In the genomic region with DNA sequence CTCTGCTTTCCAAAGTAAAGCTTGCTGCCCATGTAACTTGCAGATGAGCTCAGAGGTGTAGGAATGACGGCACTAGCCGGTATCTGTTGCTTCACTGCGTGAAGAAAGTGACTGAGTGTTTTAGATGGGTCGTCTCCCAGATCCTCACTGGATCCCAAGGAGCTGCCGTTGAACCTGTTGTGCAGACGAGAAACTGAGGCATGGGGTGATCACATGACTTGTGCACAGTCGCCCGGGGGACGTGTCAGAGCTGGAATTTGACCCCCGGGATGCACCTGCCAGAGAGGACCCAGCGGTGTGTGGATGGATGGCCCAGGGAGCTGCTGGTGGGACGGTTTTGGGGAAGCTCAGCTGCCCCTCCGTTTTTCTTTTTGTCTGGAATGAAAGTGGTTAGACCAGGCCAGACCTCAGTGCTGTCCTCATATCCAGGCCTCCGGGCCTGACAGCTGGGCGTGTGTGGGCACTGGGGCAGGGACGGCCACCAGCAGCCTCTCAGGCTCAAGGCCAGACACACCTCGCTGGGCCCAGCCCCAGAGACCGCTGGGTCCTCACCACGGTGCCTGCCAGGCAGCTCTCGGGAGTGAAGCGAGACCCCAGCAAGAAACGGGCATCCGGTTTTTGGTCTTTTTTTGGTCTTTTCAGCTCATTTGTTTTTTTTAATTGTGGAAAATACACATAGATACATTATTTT, we compare ENCODE assay signal across 24 cellular contexts.
DNase-seq lines count a peak whose midpoint lies in the region; ATAC-seq and TF ChIP-seq lines count a peak whose summit lies in the region.
"Had no signal": no experiment of that assay in that cellular context is flagged by ENCODE, and none has a peak within 500 bp of the region (broad histone marks: within the 10 kb centered on the region; RNA-seq: fewer than 3 reads in every experiment).

No MANE protein-coding gene starts in this region.

- H3K27me3 Mint-ChIP-seq in nephron progenitor cell (ENCODE audit: low read depth, poor library complexity) = no peaks in the 10 kb centered on the region

- peaks cover 14% of the 10 kb centered on the region for H3K9me3 Mint-ChIP-seq in nephron progenitor cell
- H3K9me3 Mint-ChIP-seq: neural crest cell had no signal

- CTCF ChIA-PET in HEK293 (lab: Yijun Ruan, JAX) = interaction anchor here (0.6 to 1.6 kb wide), 4 partner anchors 33 to 81 kb away, joined by 3 to 5 read pairs (median 4); a partner anchor contains a TSS

- no peak overlapping the region for H3K27ac ChIP-seq in HEK293 (ENCODE audit: extremely low read depth, low read depth, low read length)
- H3K27ac ChIP-seq: dorsolateral prefrontal cortex, foreskin keratinocyte, upper lobe of left lung had no signal

- POLR2A ChIA-PET in HEK293 (lab: Yijun Ruan, JAX) = interaction anchor here (0.6 to 0.7 kb wide), 2 partner anchors 9 to 24 kb away, joined by 4 to 10 read pairs; no protein-coding TSS in a partner anchor

- H3K36me3 ChIP-seq in HEK293 (ENCODE audit: control insufficient read depth in 2 of 2, insufficient read depth in 1 of 2, low read length in 2 of 2) = peaks cover 0 to 37% of the 10 kb centered on the region in 2 experiments; a peak in 1 of 3 replicates
- H3K36me3 ChIP-seq in endocrine pancreas (ENCODE audit: control insufficient read depth, insufficient read depth, low read length) = no peaks in the 10 kb centered on the region

- ATAC-seq in HG03354 (IDR thresholded peaks at IDR 0.05; ENCODE audit: poor library complexity, severe bottlenecking, unreplicated experiment) = no peak
- ATAC-seq: activated CD4-positive, CD25-positive, alpha-beta regulatory T cell treated with anti-CD3 and anti-CD28 coated beads, Interleukin-2, amount 50 U/mL, for 24 hours; foreskin keratinocyte; Right ventricle myocardium inferior had no signal

- peaks cover 27% of the 10 kb centered on the region for H3K4me1 Mint-ChIP-seq in nephron progenitor cell

- H3K4me3 Mint-ChIP-seq in nephron progenitor cell = no peak overlapping the region
- H3K4me3 Mint-ChIP-seq: activated CD8-positive, alpha-beta T cell treated with anti-CD3 and anti-CD28 coated beads, Interleukin-2, amount 10 ng/mL, durations not matched to agents 7 days and 5 days; neural crest cell had no signal

- H3K27me3 ChIP-seq in endocrine pancreas (ENCODE audit: control insufficient read depth, insufficient read depth, low read length) = no peaks in the 10 kb centered on the region
- H3K27me3 ChIP-seq: dorsolateral prefrontal cortex, foreskin keratinocyte, upper lobe of left lung had no signal

- no peaks in the 10 kb centered on the region for H3K9me3 ChIP-seq in HEK293 (ENCODE audit: control insufficient read depth, insufficient read depth, low read depth, low read length)
- no peaks in the 10 kb centered on the region for H3K9me3 ChIP-seq in endocrine pancreas (ENCODE audit: control insufficient read depth, low read length)
- H3K9me3 ChIP-seq: upper lobe of left lung had no signal

- peak overlapping the region; percentile 89 for H3K27ac Mint-ChIP-seq in nephron progenitor cell
- H3K27ac Mint-ChIP-seq: activated CD8-positive, alpha-beta T cell treated with anti-CD3 and anti-CD28 coated beads, Interleukin-2, amount 10 ng/mL, durations not matched to agents 7 days and 5 days had no signal

- TF ChIP-seq CTCF in HEK293 (tag by site-specific recombination; IDR thresholded peaks at IDR 0.05) (no peak), nephron progenitor cell (IDR thresholded peaks at IDR 0.05) (no peak)

- no peak for DNase-seq in nephron progenitor cell
- DNase-seq in AG08396 (ENCODE audit: low spot score) = no peak
- no peak for DNase-seq in GF-D8 (lab: John Stamatoyannopoulos, UW)
- DNase-seq: activated CD8-positive, alpha-beta T cell treated with anti-CD3 and anti-CD28 coated beads, Interleukin-2, amount 10 ng/mL, durations not matched to agents 7 days and 5 days; activated naive CD4-positive, alpha-beta T cell treated with Interleukin-2 at 50 U/mL for 16 hours; activated T-cell treated with anti-CD3 and anti-CD28 coated beads, Interleukin-2, amount 50 U/mL, for 1 hour; caudate nucleus; DMS53; dorsolateral prefrontal cortex; erythroblast; foreskin keratinocyte; NCI-H1694; NCI-H774; OCI-M1; stimulated activated CD4-positive, alpha-beta T cell treated with anti-CD3 and anti-CD28 coated beads, Interleukin-4, amount 100 ng/mL, for 1 hour; T1000 had no signal

- H3K36me3 Mint-ChIP-seq in nephron progenitor cell (ENCODE audit: low read depth) = peaks cover 69% of the 10 kb centered on the region

- no peaks in the 10 kb centered on the region for H3K4me1 ChIP-seq in HEK293 (ENCODE audit: control insufficient read depth, insufficient read depth, low read length)
- no peaks in the 10 kb centered on the region for H3K4me1 ChIP-seq in endocrine pancreas (ENCODE audit: control insufficient read depth, insufficient read depth, low read length)

- no peak overlapping the region for H3K4me3 ChIP-seq in HEK293 (ENCODE audit: low read depth, low read length)
- H3K4me3 ChIP-seq in endocrine pancreas (ENCODE audit: control insufficient read depth, insufficient read depth, low read length) = no peak overlapping the region
- H3K4me3 ChIP-seq: dorsolateral prefrontal cortex, smooth muscle cell, upper lobe of left lung had no signal

- peak overlapping the region; percentile 16 for H3K9ac ChIP-seq in endocrine pancreas (ENCODE audit: control insufficient read depth, insufficient read depth, low read length)

TF ChIP-seq in HEK293, 187 proteins besides CTCF, POLR2A, EP300 and RAD21:
- 0 out of 2 replicates have a peak, but pooled peaks have one; percentile 20 for TF ChIP-seq SCRT2 (tag by site-specific recombination; IDR thresholded peaks at IDR 0.05)
- TF ChIP-seq ZNF596 (tag by site-specific recombination; IDR thresholded peaks at IDR 0.05) = no peak
